In genomic region chr1:32925360-32926142, GRCh38 we compare ENCODE assay signal across 1 cellular context.
TF ChIP-seq lines count a peak whose summit lies in the region.

No MANE protein-coding gene starts in this region.

TF ChIP-seq in H1, 55 proteins besides CTCF, POLR2A, EP300 and RAD21 (continued from another document):
- no peak for TF ChIP-seq RNF2 (IDR thresholded peaks at IDR 0.05; ENCODE audit: borderline replicate concordance, low read depth, low read length, missing control alignments, poor library complexity, severe bottlenecking)
- no peak for TF ChIP-seq GABPA (IDR thresholded peaks at IDR 0.05; ENCODE audit: borderline replicate concordance, insufficient read depth, low read length)
- TF ChIP-seq HDAC6 (IDR thresholded peaks at IDR 0.05; ENCODE audit: low read depth, low read length), result no peak
- TF ChIP-seq CREB1 (IDR thresholded peaks at IDR 0.05), result no peak
- TF ChIP-seq HDAC2 (IDR thresholded peaks at IDR 0.05; ENCODE audit: borderline replicate concordance in 1 of 2, low read depth in 2 of 2, low read length in 2 of 2), result no peak
- no peak for TF ChIP-seq POLR2AphosphoS5 (IDR thresholded peaks at IDR 0.05; ENCODE audit: low read depth, low read length)
- no peak for TF ChIP-seq RXRA (IDR thresholded peaks at IDR 0.05; ENCODE audit: insufficient read depth, low read depth, low read length)
- TF ChIP-seq KDM1A (IDR thresholded peaks at IDR 0.05; ENCODE audit: borderline replicate concordance, low read length), result no peak
- TF ChIP-seq CBX8 (IDR thresholded peaks at IDR 0.05; ENCODE audit: borderline replicate concordance, low read depth, low read length), result no peak
- no peak for TF ChIP-seq SIX5 (IDR thresholded peaks at IDR 0.05; ENCODE audit: low read depth, low read length)
- TF ChIP-seq SP4 (IDR thresholded peaks at IDR 0.05; ENCODE audit: low read length), result no peak
- peak; percentile 15 for TF ChIP-seq ASH2L (IDR thresholded peaks at IDR 0.05; ENCODE audit: low read length)
- TF ChIP-seq TBP (IDR thresholded peaks at IDR 0.05; ENCODE audit: low read depth, low read length), result no peak
- TF ChIP-seq TAF1 (IDR thresholded peaks at IDR 0.05; ENCODE audit: low read depth, low read length), result no peak
- TF ChIP-seq PHF8 (conservative IDR thresholded peaks at IDR 0.05; ENCODE audit: low read depth, low read length), result no peak
- 0 out of 2 replicates have a peak, but pooled peaks have one; percentile 2 for TF ChIP-seq TCF12 (IDR thresholded peaks at IDR 0.05; ENCODE audit: low read depth, low read length)
- TF ChIP-seq JUND (IDR thresholded peaks at IDR 0.05; ENCODE audit: low read length), result peak; percentile 33; the same call in 1 of the 2 replicates
- TF ChIP-seq CHD7 (IDR thresholded peaks at IDR 0.05; ENCODE audit: insufficient replicate concordance, low read length), result no peak
- no peak for TF ChIP-seq E2F6 (IDR thresholded peaks at IDR 0.05)
- peak; percentile 32 for TF ChIP-seq CTBP2 (IDR thresholded peaks at IDR 0.05; ENCODE audit: borderline replicate concordance, insufficient read depth, insufficient read length, low read length)
- TF ChIP-seq KDM5A (IDR thresholded peaks at IDR 0.05; ENCODE audit: low read length), result no peak
- no peak for TF ChIP-seq JUN (IDR thresholded peaks at IDR 0.05; ENCODE audit: low read depth, low read length)
- TF ChIP-seq EGR1 (IDR thresholded peaks at IDR 0.05; ENCODE audit: borderline replicate concordance, low read depth, low read length), result 0 out of 2 replicates have a peak, but pooled peaks have one; percentile 42
- TF ChIP-seq POU5F1 (IDR thresholded peaks at IDR 0.05; ENCODE audit: low read depth, low read length), result no peak
- TF ChIP-seq SIRT6 (IDR thresholded peaks at IDR 0.05; ENCODE audit: low read length), result no peak
- TF ChIP-seq CHD1 (IDR thresholded peaks at IDR 0.05; ENCODE audit: low read depth, low read length), result no peak
- TF ChIP-seq BACH1 (IDR thresholded peaks at IDR 0.05; ENCODE audit: low read length), result no peak
- peak; percentile 35; the same call in 1 of the 2 replicates for TF ChIP-seq SUZ12 (IDR thresholded peaks at IDR 0.05; ENCODE audit: low read length)
- no peak for TF ChIP-seq CBX5 (IDR thresholded peaks at IDR 0.05; ENCODE audit: low read depth, low read length)
- TF ChIP-seq BCL11A (IDR thresholded peaks at IDR 0.05; ENCODE audit: low read depth in 2 of 2, low read length in 2 of 2), result no peak
- TF ChIP-seq NRF1 (IDR thresholded peaks at IDR 0.05; ENCODE audit: low read depth, low read length), result no peak
- 0 out of 2 replicates have a peak, but pooled peaks have one; percentile 20 for TF ChIP-seq YY1 (IDR thresholded peaks at IDR 0.05; ENCODE audit: low read depth, low read length)
- TF ChIP-seq ATF3 (IDR thresholded peaks at IDR 0.05; ENCODE audit: insufficient read depth, low read depth, low read length), result no peak
- TF ChIP-seq MAX (IDR thresholded peaks at IDR 0.05), result no peak
- TF ChIP-seq SRF (IDR thresholded peaks at IDR 0.05; ENCODE audit: low read depth, low read length), result no peak
- TF ChIP-seq ATF2 (IDR thresholded peaks at IDR 0.05; ENCODE audit: low read length), result no peak
- TF ChIP-seq TEAD4 (IDR thresholded peaks at IDR 0.05; ENCODE audit: low read depth, low read length), result peak; percentile 54; the same call in 1 of the 2 replicates
- TF ChIP-seq NANOG (IDR thresholded peaks at IDR 0.05; ENCODE audit: insufficient read depth, low read depth, low read length, poor library complexity, severe bottlenecking), result no peak
- TF ChIP-seq FOSL1 (IDR thresholded peaks at IDR 0.05; ENCODE audit: insufficient read depth, low read depth, low read length), result no peak
- peak; percentile 47 for TF ChIP-seq EZH2 (IDR thresholded peaks at IDR 0.05; ENCODE audit: low read depth, low read length, severe bottlenecking)
- TF ChIP-seq RBBP5 (IDR thresholded peaks at IDR 0.05; ENCODE audit: borderline replicate concordance, low read depth, low read length), result no peak
- TF ChIP-seq ZNF274 (IDR thresholded peaks at IDR 0.05; ENCODE audit: borderline replicate concordance, extremely low read depth, low read length), result no peak
- no peak for TF ChIP-seq CEBPB (IDR thresholded peaks at IDR 0.05; ENCODE audit: low read depth, low read length)
- TF ChIP-seq TAF7 (optimal IDR thresholded peaks at IDR 0.05; ENCODE audit: borderline replicate concordance, low read depth, low read length), result no peak
- TF ChIP-seq SIN3A (conservative IDR thresholded peaks at IDR 0.05 in 1 of 2, IDR thresholded peaks at IDR 0.05 in 1 of 2; ENCODE audit: low read depth in 1 of 2, low read length in 2 of 2), result no peak
- TF ChIP-seq CHD2 (IDR thresholded peaks at IDR 0.05; ENCODE audit: low read length), result no peak
- no peak for TF ChIP-seq USF2 (IDR thresholded peaks at IDR 0.05; ENCODE audit: low read length)
- peak; percentile 64 for TF ChIP-seq KDM4A (IDR thresholded peaks at IDR 0.05; ENCODE audit: low read depth, low read length, severe bottlenecking)
- TF ChIP-seq SP2 (IDR thresholded peaks at IDR 0.05; ENCODE audit: low read length), result no peak
- TF ChIP-seq SAP30 (IDR thresholded peaks at IDR 0.05; ENCODE audit: insufficient read depth, insufficient replicate concordance, low read length), result no peak
- TF ChIP-seq SP1 (IDR thresholded peaks at IDR 0.05; ENCODE audit: low read depth, low read length), result no peak
- no peak for TF ChIP-seq MAFK (IDR thresholded peaks at IDR 0.05; ENCODE audit: low read depth, low read length)
